ENCODE assay signal across 17 cellular contexts in genomic region chr7:121575194-121575766, GRCh38.
"Had no signal": no experiment of that assay in that cellular context is flagged by ENCODE, and none has a peak within 500 bp of the region (broad histone marks: within the 10 kb centered on the region; RNA-seq: fewer than 3 reads in every experiment).

No MANE protein-coding gene starts in this region.

- DNase-seq: activated B cell treated with CpG ODN at 0.5 μM for 24 hours; activated CD4-positive, alpha-beta T cell treated with anti-CD3 and anti-CD28 coated beads, Interleukin-2, amount 10 ng/mL, durations not matched to agents 7 days and 5 days; activated CD8-positive, alpha-beta memory T cell treated with anti-CD3 and anti-CD28 coated beads for 24 hours; activated naive CD4-positive, alpha-beta T cell treated with anti-CD3 and anti-CD28 coated beads, Interleukin-2, amount 10 ng/mL, durations not matched to agents 7 days and 5 days; adrenal gland; caudate nucleus; cortex of kidney; effector memory CD4-positive, alpha-beta T cell; lower lobe of right lung; midbrain; naive thymus-derived CD4-positive, alpha-beta T cell; right cardiac atrium; tibial artery; uterus had no signal

- H3K4me1 ChIP-seq: adrenal gland, lower lobe of right lung, tibial artery, uterus had no signal

- H3K27me3 ChIP-seq: adrenal gland, hepatocyte, neutrophil, tibial artery, uterus had no signal

- H3K4me3 ChIP-seq: adrenal gland, hepatocyte, lower lobe of right lung, tibial artery, uterus had no signal

- H3K9me3 ChIP-seq: adrenal gland, lower lobe of right lung, neutrophil, tibial artery, uterus had no signal

- H3K36me3 ChIP-seq: adrenal gland, lower lobe of right lung, neutrophil, tibial artery, uterus had no signal

- H3K27ac ChIP-seq: adrenal gland, epithelial cell of prostate, hepatocyte, lower lobe of right lung, neutrophil, tibial artery, uterus had no signal
